Comparison of ENCODE assay signal across 1 cellular context in the genomic region with DNA sequence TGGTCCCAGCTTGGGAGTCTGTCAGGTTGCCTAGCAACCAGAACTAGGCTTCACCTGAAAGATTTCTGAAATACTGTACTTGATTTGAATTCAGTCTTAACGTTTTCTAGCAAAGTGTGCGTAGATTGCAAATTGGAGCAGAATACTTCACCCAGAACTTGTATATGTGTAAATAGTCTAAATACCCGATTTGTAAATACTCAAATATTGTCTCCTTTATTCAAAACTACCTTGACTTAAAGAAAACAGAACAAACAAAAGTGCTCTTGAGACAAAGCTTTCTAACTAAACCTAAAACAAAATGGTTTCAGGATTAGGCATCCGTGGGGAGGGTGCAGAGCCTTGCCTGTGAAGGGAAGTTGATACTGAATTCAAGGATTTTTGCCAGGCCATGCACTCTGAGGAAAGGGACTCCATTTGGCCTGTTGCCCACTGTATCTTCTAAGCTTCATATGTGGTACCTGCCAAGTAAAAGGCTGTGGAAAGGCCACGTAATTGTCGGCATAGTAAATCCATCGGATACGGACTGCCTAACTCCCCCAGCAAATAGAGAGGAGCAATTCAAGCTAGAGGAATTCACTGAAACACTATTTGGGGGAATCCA.
TF ChIP-seq lines count a peak whose summit lies in the region.

No MANE protein-coding gene starts in this region.

TF ChIP-seq in H1, 55 proteins besides CTCF, POLR2A, EP300 and RAD21:
- no peak for TF ChIP-seq YY1 (IDR thresholded peaks at IDR 0.05; ENCODE audit: low read depth, low read length)
- TF ChIP-seq SUZ12 (IDR thresholded peaks at IDR 0.05; ENCODE audit: low read length) = no peak
- no peak for TF ChIP-seq EZH2 (IDR thresholded peaks at IDR 0.05; ENCODE audit: low read depth, low read length, severe bottlenecking)
- TF ChIP-seq USF2 (IDR thresholded peaks at IDR 0.05; ENCODE audit: low read length) = no peak
- no peak for TF ChIP-seq CHD1 (IDR thresholded peaks at IDR 0.05; ENCODE audit: low read depth, low read length)
- no peak for TF ChIP-seq SIX5 (IDR thresholded peaks at IDR 0.05; ENCODE audit: low read depth, low read length)
- TF ChIP-seq NANOG (IDR thresholded peaks at IDR 0.05; ENCODE audit: insufficient read depth, low read depth, low read length, poor library complexity, severe bottlenecking) = no peak
- no peak for TF ChIP-seq GTF2F1 (IDR thresholded peaks at IDR 0.05; ENCODE audit: borderline replicate concordance, low read depth, low read length)
- TF ChIP-seq NRF1 (IDR thresholded peaks at IDR 0.05; ENCODE audit: low read depth, low read length) = no peak
- TF ChIP-seq TBP (IDR thresholded peaks at IDR 0.05; ENCODE audit: low read depth, low read length) = no peak
- TF ChIP-seq CTBP2 (IDR thresholded peaks at IDR 0.05; ENCODE audit: borderline replicate concordance, insufficient read depth, insufficient read length, low read length) = no peak
- no peak for TF ChIP-seq BCL11A (IDR thresholded peaks at IDR 0.05; ENCODE audit: low read depth in 2 of 2, low read length in 2 of 2)
- TF ChIP-seq TCF12 (IDR thresholded peaks at IDR 0.05; ENCODE audit: low read depth, low read length) = no peak
- TF ChIP-seq PHF8 (conservative IDR thresholded peaks at IDR 0.05; ENCODE audit: low read depth, low read length) = no peak
- no peak for TF ChIP-seq POU5F1 (IDR thresholded peaks at IDR 0.05; ENCODE audit: low read depth, low read length)
